ENCODE assay signal across 12 cellular contexts in genomic region chr1:200262326-200262965, GRCh38.
DNase-seq lines count a peak whose midpoint lies in the region; ATAC-seq and TF ChIP-seq lines count a peak whose summit lies in the region.
"Had no signal": no experiment of that assay in that cellular context is flagged by ENCODE, and none has a peak within 500 bp of the region (broad histone marks: within the 10 kb centered on the region; RNA-seq: fewer than 3 reads in every experiment).

No MANE protein-coding gene starts in this region.

- H3K4me1 ChIP-seq in mesendoderm (ENCODE audit: control insufficient read depth, low read depth, low read length): no peaks in the 10 kb centered on the region
- no peaks in the 10 kb centered on the region for H3K4me1 ChIP-seq in smooth muscle cell (ENCODE audit: low read depth)
- H3K4me1 ChIP-seq: A549 had no signal

- H2BK15ac ChIP-seq in mesendoderm (replicated peaks; ENCODE audit: low read depth): no peak overlapping the region

- intact Hi-C loops in activated CD4-positive, alpha-beta T cell treated with anti-CD3 and anti-CD28 coated beads for 36 hours (cut with DNase I, micrococcal nuclease): loop anchor here in 1 of 2 experiments (5.0 kb wide), 1 partner anchor 225 kb away; no protein-coding TSS in a partner anchor

- H3K4me3 Mint-ChIP-seq in activated CD4-positive, alpha-beta T cell treated with anti-CD3 and anti-CD28 coated beads for 36 hours: no peak overlapping the region
- H3K4me3 Mint-ChIP-seq: naive B cell, T-cell had no signal

- H3K4me2 ChIP-seq in mesendoderm (ENCODE audit: low read length) (no peak overlapping the region), smooth muscle cell (no peak overlapping the region)
- H3K4me2 ChIP-seq: A549 had no signal

- no peak overlapping the region for H2BK5ac ChIP-seq in mesendoderm (ENCODE audit: low read length)

- H3K56ac ChIP-seq in mesendoderm (ENCODE audit: low read length): no peak overlapping the region

- H3K79me1 ChIP-seq in mesendoderm (ENCODE audit: low read length): no peaks in the 10 kb centered on the region

- no peak overlapping the region for H3K18ac ChIP-seq in mesendoderm (ENCODE audit: low read length)

- H3F3A ChIP-seq in smooth muscle cell (ENCODE audit: low read depth): no peaks in the 10 kb centered on the region

- CTCF ChIA-PET in activated CD4-positive, alpha-beta T cell treated with anti-CD3 and anti-CD28 coated beads for 36 hours (lab: Charles Lee): interaction anchor here (0.7 to 1.8 kb wide), 4 partner anchors 11 to 247 kb away, joined by 3 to 5 read pairs (median 4); no protein-coding TSS in a partner anchor

- ATAC-seq in activated CD4-positive, alpha-beta T cell treated with anti-CD3 and anti-CD28 coated beads for 36 hours: peak; percentile 76
- ATAC-seq in GM21576 (IDR thresholded peaks at IDR 0.05; ENCODE audit: unreplicated experiment) (peak; percentile 93), HG03469 (IDR thresholded peaks at IDR 0.05; ENCODE audit: unreplicated experiment) (peak; percentile 90)
- ATAC-seq: A549, T-cell had no signal

- no peak overlapping the region for H2BK120ac ChIP-seq in mesendoderm (ENCODE audit: low read depth, low read length)

- no peaks in the 10 kb centered on the region for H4K20me1 ChIP-seq in smooth muscle cell (ENCODE audit: low read depth)

- H3K27ac ChIP-seq in mesendoderm (ENCODE audit: low read depth, low read length): no peak overlapping the region
- no peak overlapping the region for H3K27ac ChIP-seq in smooth muscle cell (ENCODE audit: low read depth)
- H3K27ac ChIP-seq: A549 had no signal

- peak; percentile 60 for DNase-seq in activated CD4-positive, alpha-beta T cell treated with anti-CD3 and anti-CD28 coated beads for 36 hours
- DNase-seq in activated CD4-positive, alpha-beta T cell treated with anti-CD3 and anti-CD28 coated beads for 4 hours: no peak
- peak; percentile 30 for DNase-seq in mesendoderm
- DNase-seq in AG08395 (ENCODE audit: low spot score): no peak
- DNase-seq in inferior parietal cortex (ENCODE audit: extremely low spot score): no peak
- DNase-seq in smooth muscle cell (lab: John Stamatoyannopoulos, UW; ENCODE audit: unreplicated experiment): no peak
- DNase-seq: naive B cell, NCI-H1417, T-cell had no signal

- H4K5ac ChIP-seq in mesendoderm (ENCODE audit: low read length): no peak overlapping the region

- no peak for TF ChIP-seq CTCF in smooth muscle cell (IDR thresholded peaks at IDR 0.05; ENCODE audit: borderline replicate concordance, insufficient read depth, poor library complexity, severe bottlenecking)

- no peaks in the 10 kb centered on the region for H3K27me3 Mint-ChIP-seq in activated CD4-positive, alpha-beta T cell treated with anti-CD3 and anti-CD28 coated beads for 36 hours
- H3K27me3 Mint-ChIP-seq: T-cell had no signal

- no peak overlapping the region for H3K4ac ChIP-seq in mesendoderm (ENCODE audit: low read depth, low read length)

- no peak overlapping the region for H3K23ac ChIP-seq in mesendoderm (ENCODE audit: low read length)

- no peaks in the 10 kb centered on the region for H3K4me1 Mint-ChIP-seq in activated CD4-positive, alpha-beta T cell treated with anti-CD3 and anti-CD28 coated beads for 36 hours

- H3K79me2 ChIP-seq in mesendoderm (ENCODE audit: control insufficient read depth, insufficient read depth, low read length): no peaks in the 10 kb centered on the region
- H3K79me2 ChIP-seq in smooth muscle cell (ENCODE audit: low read depth): no peaks in the 10 kb centered on the region

- H3K4me3 ChIP-seq in mesendoderm (ENCODE audit: low read length): no peak overlapping the region
- no peak overlapping the region for H3K4me3 ChIP-seq in smooth muscle cell
- H3K4me3 ChIP-seq: A549 had no signal

- H3K9ac ChIP-seq in mesendoderm (ENCODE audit: low read length): no peak overlapping the region
- no peak overlapping the region for H3K9ac ChIP-seq in smooth muscle cell (ENCODE audit: low read depth)

- no peaks in the 10 kb centered on the region for H3K9me3 ChIP-seq in smooth muscle cell (replicated peaks; ENCODE audit: low read depth)
- H3K9me3 ChIP-seq: A549 had no signal

- no peak overlapping the region for H2AFZ ChIP-seq in smooth muscle cell (ENCODE audit: low read depth)

- H3K27me3 ChIP-seq in mesendoderm (ENCODE audit: insufficient read depth, low read length, poor library complexity): no peaks in the 10 kb centered on the region
- no peaks in the 10 kb centered on the region for H3K27me3 ChIP-seq in smooth muscle cell (ENCODE audit: low read depth)

- no peak overlapping the region for H3K27ac Mint-ChIP-seq in activated CD4-positive, alpha-beta T cell treated with anti-CD3 and anti-CD28 coated beads for 36 hours
- H3K27ac Mint-ChIP-seq: T-cell had no signal

- H3K36me3 Mint-ChIP-seq in activated CD4-positive, alpha-beta T cell treated with anti-CD3 and anti-CD28 coated beads for 36 hours (ENCODE audit: low read depth): no peaks in the 10 kb centered on the region
- H3K36me3 Mint-ChIP-seq: naive B cell, T-cell had no signal

- no peaks in the 10 kb centered on the region for H3K9me3 Mint-ChIP-seq in activated CD4-positive, alpha-beta T cell treated with anti-CD3 and anti-CD28 coated beads for 36 hours (ENCODE audit: low read depth)
- H3K9me3 Mint-ChIP-seq: naive B cell, T-cell had no signal

- H4K8ac ChIP-seq in mesendoderm (ENCODE audit: low read depth, low read length): no peak overlapping the region

- POLR2A ChIA-PET in activated CD4-positive, alpha-beta T cell treated with anti-CD3 and anti-CD28 coated beads for 36 hours (lab: Charles Lee): no interaction called here

- no peak overlapping the region for H2AK5ac ChIP-seq in mesendoderm (ENCODE audit: low read length)

- no peaks in the 10 kb centered on the region for H3K36me3 ChIP-seq in mesendoderm (ENCODE audit: control insufficient read depth, insufficient read depth, low read length)
- H3K36me3 ChIP-seq in smooth muscle cell (ENCODE audit: low read depth): no peaks in the 10 kb centered on the region

- WGBS in mesendoderm (ENCODE audit: extremely low coverage, insufficient coverage, low lambda C conversion rate): no CpG with 5 or more reads among the region's 7 CpGs
- 93% methylated on average over 7 of the region's 7 CpGs for WGBS in smooth muscle cell (ENCODE audit: low lambda C conversion rate)

Comparison
In these comparisons a context has a peak if more than half of its experiments do, and no peak if none do; other contexts are left out.
1. DNase-seq: peak in activated CD4-positive, alpha-beta T cell treated with anti-CD3 and anti-CD28 coated beads for 36 hours (single experiment) and mesendoderm (single experiment); none in activated CD4-positive, alpha-beta T cell treated with anti-CD3 and anti-CD28 coated beads for 4 hours (0 of 2), AG08395 (single experiment), inferior parietal cortex (single experiment) and smooth muscle cell (single experiment).
2. Peak in every context shown above with its lines, with median percentiles within 50 percentile points of each other: ATAC-seq.